In genomic region chr16:87461466-87461975, GRCh38 we compare ENCODE assay signal across 9 cellular contexts. TPM values are rescaled to one million over a fixed set of nuclear protein-coding genes. Genes with fewer than 3 reads are reported as not detected.
A peak's percentile ranks its signal among the peaks of the same experiment; 100 is the strongest.
DNase-seq lines count a peak whose midpoint lies in the region; FAIRE-seq and TF ChIP-seq lines count a peak whose summit lies in the region.
"Had no signal": no experiment of that assay in that cellular context is flagged by ENCODE, and none has a peak within 500 bp of the region (broad histone marks: within the 10 kb centered on the region; RNA-seq: fewer than 3 reads in every experiment).

No MANE protein-coding gene starts in this region.

- H3K9me2 ChIP-seq in PC-9 (ENCODE audit: insufficient read depth): no peaks in the 10 kb centered on the region

- peak overlapping the region; percentile 74 for H3K4me2 ChIP-seq in PC-9
- peak overlapping the region; percentile 5 to 56; a peak in 3 of 4 replicates for H3K4me2 ChIP-seq in H1 (ENCODE audit: insufficient read depth in 1 of 2, low read depth in 2 of 2, low read length in 2 of 2)
- H3K4me2 ChIP-seq in mesenchymal stem cell (ENCODE audit: low read length, poor library complexity, severe bottlenecking): peak overlapping the region; percentile 30

- no peak overlapping the region for H2BK15ac ChIP-seq in H1 (ENCODE audit: low read length)
- no peak overlapping the region for H2BK15ac ChIP-seq in mesenchymal stem cell (ENCODE audit: low read depth, poor library complexity, severe bottlenecking)

- H2AK5ac ChIP-seq in H1 (ENCODE audit: low read depth, low read length) (no peak overlapping the region), mesenchymal stem cell (ENCODE audit: low read length, severe bottlenecking) (peak overlapping the region; percentile 3)

- no peak overlapping the region for H2BK120ac ChIP-seq in H1 (replicated peaks; ENCODE audit: low read depth, low read length)
- H2BK120ac ChIP-seq in mesenchymal stem cell (ENCODE audit: low read depth, low read length): no peak overlapping the region

- H2BK20ac ChIP-seq in H1 (ENCODE audit: low read length): no peak overlapping the region

- H3K23ac ChIP-seq in H1 (ENCODE audit: insufficient read length) (no peak overlapping the region), mesenchymal stem cell (ENCODE audit: low read length in 2 of 2) (no peak overlapping the region)

- no peak overlapping the region; the same call in 1 of the 2 replicates for H4K8ac ChIP-seq in H1 (ENCODE audit: extremely low read depth, insufficient read depth, low read length)
- H4K8ac ChIP-seq in mesenchymal stem cell (ENCODE audit: low read length): peak overlapping the region; percentile 2

- H3K4me3 ChIP-seq in HUES48 (ENCODE audit: low read depth, low read length) (peak overlapping the region; percentile 39; the same call in 1 of the 2 replicates), PC-9 (peak overlapping the region; percentile 28; the same call in 1 of the 2 replicates), H1 (ENCODE audit: extremely low read depth in 1 of 4, insufficient read depth in 2 of 4, low read depth in 3 of 4, low read length in 4 of 4) (peak overlapping the region in 2 of 4 experiments; percentile 24 to 26; a peak in 4 of 8 replicates), mesenchymal stem cell (ENCODE audit: insufficient read depth in 1 of 2, low read depth in 1 of 2, low read length in 2 of 2) (peak overlapping the region in 1 of 2 experiments; percentile 16)
- H3K4me3 ChIP-seq: SJSA1 had no signal

- WGBS in H1 (ENCODE audit: extremely low coverage in 1 of 2, insufficient coverage in 1 of 2, insufficient read length in 1 of 2, insufficient replicate concordance in 2 of 2, low coverage in 1 of 2, low lambda C conversion rate in 2 of 2, missing lambda C conversion rate in 1 of 2), 2 experiments: 14% methylated on average over 9 of the region's 9 CpGs; no CpG with 5 or more reads in 1 of the 2 experiments
- WGBS in mesenchymal stem cell: 22% methylated on average over 9 of the region's 9 CpGs

- H3K18ac ChIP-seq in H1 (ENCODE audit: extremely low read depth, low read length) (no peak overlapping the region), mesenchymal stem cell (ENCODE audit: low read depth in 1 of 2, low read length in 2 of 2) (peak overlapping the region; percentile 1 to 67)

- H3K9me3 ChIP-seq in ES-I3 (ENCODE audit: control insufficient read depth, insufficient read depth, low read length): no peaks in the 10 kb centered on the region
- H3K9me3 ChIP-seq in HUES48 (ENCODE audit: control insufficient read depth, insufficient read depth, low read length): no peaks in the 10 kb centered on the region
- no peaks in the 10 kb centered on the region for H3K9me3 ChIP-seq in PC-9 (ENCODE audit: insufficient read depth, low read depth)
- H3K9me3 ChIP-seq in H1 (ENCODE audit: insufficient read depth in 2 of 2, low read depth in 1 of 2, low read length in 1 of 2): no peaks in the 10 kb centered on the region
- H3K9me3 ChIP-seq in mesenchymal stem cell (ENCODE audit: control insufficient read depth, low read length): no peaks in the 10 kb centered on the region
- H3K9me3 ChIP-seq: SJSA1 had no signal

- peak; percentile 93 for FAIRE-seq in H1 (lab: Jason Lieb, UNC)

- H3K4me1 ChIP-seq in ES-I3 (ENCODE audit: insufficient read depth, low read length) (peaks cover 37% of the 10 kb centered on the region), HUES48 (ENCODE audit: control insufficient read depth, insufficient read depth, low read length) (peaks cover 17% of the 10 kb centered on the region), PC-9 (replicated peaks; ENCODE audit: insufficient read depth) (peaks cover 65% of the 10 kb centered on the region), H1 (replicated peaks in 1 of 4; ENCODE audit: control insufficient read depth in 3 of 4, insufficient read depth in 4 of 4, low read length in 3 of 4) (peaks cover 2 to 4% (median 3%) of the 10 kb centered on the region in 4 experiments; a peak in 6 of 7 replicates), mesenchymal stem cell (ENCODE audit: control insufficient read depth, insufficient read depth, low read depth, low read length) (peaks cover 56% of the 10 kb centered on the region)

- H4K5ac ChIP-seq in H1 (ENCODE audit: insufficient read length, low read depth, low read length): no peak overlapping the region

- POLR2A ChIA-PET in PC-9 (lab: Charles Lee; ENCODE audit: unreplicated experiment) (no interaction called here), H1 (lab: Charles Lee; ENCODE audit: partially characterized antibody) (interaction anchor here (0.9 to 2.7 kb wide), 2 partner anchors 26 to 77 kb away, joined by 3 to 6 read pairs; no protein-coding TSS in a partner anchor)

- peak overlapping the region; percentile 17; the same call in 1 of the 2 replicates for H3K9ac ChIP-seq in ES-I3 (ENCODE audit: low read depth, low read length)
- no peak overlapping the region for H3K9ac ChIP-seq in HUES48 (ENCODE audit: low read depth, low read length)
- no peak overlapping the region for H3K9ac ChIP-seq in H1 (replicated peaks in 1 of 4; ENCODE audit: extremely low read depth in 1 of 4, low read depth in 3 of 4, low read length in 3 of 4)
- H3K9ac ChIP-seq in mesenchymal stem cell (ENCODE audit: low read length): peak overlapping the region; percentile 21

- no peaks in the 10 kb centered on the region for H3K36me3 ChIP-seq in ES-I3 (ENCODE audit: insufficient read depth, low read length)
- peaks cover 29% of the 10 kb centered on the region for H3K36me3 ChIP-seq in HUES48 (ENCODE audit: control insufficient read depth, insufficient read depth, low read length)
- no peaks in the 10 kb centered on the region for H3K36me3 ChIP-seq in PC-9 (ENCODE audit: low read depth)
- peaks cover 0 to 11% (median 10%) of the 10 kb centered on the region in 4 experiments; a peak in 5 of 8 replicates for H3K36me3 ChIP-seq in H1 (ENCODE audit: control insufficient read depth in 2 of 4, insufficient read depth in 4 of 4, low read length in 3 of 4)
- peaks cover 16 to 23% of the 10 kb centered on the region in 2 experiments for H3K36me3 ChIP-seq in mesenchymal stem cell (ENCODE audit: control insufficient read depth in 1 of 2, insufficient read depth in 2 of 2, low read depth in 1 of 2, low read length in 2 of 2)

- H2AFZ ChIP-seq in PC-9: no peak overlapping the region
- no peak overlapping the region for H2AFZ ChIP-seq in H1 (ENCODE audit: low read length)
- H2AFZ ChIP-seq in mesenchymal stem cell (ENCODE audit: low read depth, low read length): no peak overlapping the region

- H3K27me3 ChIP-seq in HUES48 (ENCODE audit: control insufficient read depth, insufficient read depth, low read length): no peaks in the 10 kb centered on the region
- no peaks in the 10 kb centered on the region for H3K27me3 ChIP-seq in PC-9 (ENCODE audit: insufficient read depth, low read depth)
- H3K27me3 ChIP-seq in H1 (replicated peaks in 1 of 4; ENCODE audit: control insufficient read depth in 3 of 4, extremely low read depth in 1 of 4, insufficient read depth in 3 of 4, low read length in 3 of 4): no peaks in the 10 kb centered on the region
- no peaks in the 10 kb centered on the region for H3K27me3 ChIP-seq in mesenchymal stem cell (ENCODE audit: control insufficient read depth in 1 of 2, insufficient read depth in 1 of 2, low read length in 2 of 2)
- H3K27me3 ChIP-seq: SJSA1 had no signal

- H3K56ac ChIP-seq in H1 (replicated peaks; ENCODE audit: insufficient read length, low read depth, low read length): no peak overlapping the region

- TF ChIP-seq CTCF in PC-9 (conservative IDR thresholded peaks at IDR 0.05) (peak; percentile 66), H1 (IDR thresholded peaks at IDR 0.05; ENCODE audit: control extremely low read depth in 1 of 3, insufficient read depth in 1 of 3, low read depth in 1 of 3, low read length in 3 of 3) (peak; percentile 62 to 92 (median 65))

- no peak overlapping the region for H2BK5ac ChIP-seq in H1 (ENCODE audit: low read depth, low read length)
- no peak overlapping the region for H2BK5ac ChIP-seq in mesenchymal stem cell (ENCODE audit: low read depth, low read length, poor library complexity, severe bottlenecking)

- no peaks in the 10 kb centered on the region for H3K23me2 ChIP-seq in H1 (ENCODE audit: low read depth, low read length)

- TF ChIP-seq POLR2A in H1 (IDR thresholded peaks at IDR 0.05; ENCODE audit: control extremely low read depth in 1 of 2, low read depth in 2 of 2, low read length in 2 of 2): no peak

- H3K27ac ChIP-seq in HUES48 (ENCODE audit: low read depth, low read length): peak overlapping the region; percentile 53
- 0 out of 2 replicates have a peak overlapping the region, but pooled peaks have one; percentile 16 for H3K27ac ChIP-seq in PC-9
- no peak overlapping the region for H3K27ac ChIP-seq in H1 (ENCODE audit: low read depth, low read length)
- no peak overlapping the region for H3K27ac ChIP-seq in mesenchymal stem cell (ENCODE audit: low read length, poor library complexity, severe bottlenecking)
- H3K27ac ChIP-seq: SJSA1 had no signal

- peaks cover 11% of the 10 kb centered on the region; the same call in 1 of the 2 replicates for H4K20me1 ChIP-seq in PC-9 (ENCODE audit: insufficient read depth)
- H4K20me1 ChIP-seq in H1 (replicated peaks in 1 of 2; ENCODE audit: control insufficient read depth in 1 of 2, insufficient read depth in 2 of 2, low read length in 2 of 2): peaks cover 0 to 10% of the 10 kb centered on the region in 2 experiments

- peaks cover 54% of the 10 kb centered on the region for H3F3A ChIP-seq in PC-9 (ENCODE audit: insufficient read depth, low read depth)

- intact Hi-C loops in PC-9 (cut with micrococcal nuclease; ENCODE audit: unreplicated experiment): loop anchor here (1.0 to 10.0 kb wide), 4 partner anchors 32 to 173 kb away; partner anchors contain the start of gene ZCCHC14

- BruUV-seq in PC-9 (replicated peaks; lab: Mats Ljungman, UMichigan): no TSS peak

- H3K14ac ChIP-seq in H1 (ENCODE audit: insufficient read length) (no peak overlapping the region), mesenchymal stem cell (ENCODE audit: low read length in 2 of 2) (no peak overlapping the region)

- CTCF ChIA-PET in PC-9 (lab: Charles Lee): interaction anchor here (0.7 to 1.5 kb wide), 3 partner anchors 110 to 174 kb away, joined by 3 to 8 read pairs (median 4); no protein-coding TSS in a partner anchor
- CTCF ChIA-PET in H1 (lab: Charles Lee; ENCODE audit: partially characterized antibody): interaction anchor here (0.5 to 3.8 kb wide), 21 partner anchors 9 to 263 kb away, joined by 3 to 20 read pairs (median 4); no protein-coding TSS in a partner anchor

- H2BK12ac ChIP-seq in H1 (ENCODE audit: low read depth, low read length) (no peak overlapping the region), mesenchymal stem cell (ENCODE audit: low read length in 2 of 2) (peak overlapping the region in 1 of 2 experiments; percentile 75)

- H3K79me1 ChIP-seq in H1 (ENCODE audit: low read depth, low read length) (peaks cover 5% of the 10 kb centered on the region), mesenchymal stem cell (replicated peaks; ENCODE audit: low read length, poor library complexity, severe bottlenecking) (peaks cover 17% of the 10 kb centered on the region)

- H4K91ac ChIP-seq in H1 (replicated peaks; ENCODE audit: insufficient read length, low read length) (no peak overlapping the region), mesenchymal stem cell (ENCODE audit: low read length) (peak overlapping the region; percentile 5)

- peak; percentile 58 to 69 for TF ChIP-seq RAD21 in H1 (IDR thresholded peaks at IDR 0.05 in 1 of 2, conservative IDR thresholded peaks at IDR 0.05 in 1 of 2; ENCODE audit: low read depth in 2 of 2, low read length in 2 of 2)

- H3K4ac ChIP-seq in H1 (replicated peaks; ENCODE audit: insufficient read length, low read depth, low read length) (no peak overlapping the region), mesenchymal stem cell (ENCODE audit: low read depth in 1 of 2, low read length in 2 of 2) (peak overlapping the region in 1 of 2 experiments; percentile 46)

- H3K79me2 ChIP-seq in PC-9 (ENCODE audit: low read depth) (peaks cover 27% of the 10 kb centered on the region), H1 (ENCODE audit: control insufficient read depth in 1 of 2, insufficient read depth in 2 of 2, low read length in 2 of 2) (peaks cover 0 to 37% of the 10 kb centered on the region in 2 experiments; a peak in 2 of 4 replicates)

- DNase-seq in PC-9 (peak; percentile 93), H1 (ENCODE audit: low read depth in 1 of 2, low spot score in 2 of 2) (peak; percentile 87), mesenchymal stem cell (peak; percentile 54), cortex of kidney (lab: John Stamatoyannopoulos, UW) (no peak)
- DNase-seq in activated CD8-positive, alpha-beta memory T cell treated with anti-CD3 and anti-CD28 coated beads, Interleukin-2, amount 50 U/mL, for 4 hours: no peak
- DNase-seq in stimulated activated naive CD4-positive, alpha-beta T cell treated with Interleukin-2 at 50 U/mL for 16 hours (lab: John Stamatoyannopoulos, UW): no peak

- TF ChIP-seq EP300 in H1 (IDR thresholded peaks at IDR 0.05; ENCODE audit: borderline replicate concordance in 1 of 2, low read depth in 2 of 2, low read length in 2 of 2): no peak

RNA-seq across cellular contexts. Expression of gene ZCCHC14, which starts 31.3 kb away (rescaled TPM):
- total RNA-seq in PC-9 (2021): 17.9 and 19.2 TPM in 2 replicates
- 27.1 and 28.2 TPM in 2 replicates for total RNA-seq in H1 (2021; fragmentation: NEBNext Ultra II Directional; extraction: Animal tissue kit (Norgen Biotek cat#: 25700))
- polyA plus RNA-seq in H1 (2011; rRNA removed): 8.2 and 15.6 TPM in 2 replicates
- 6.5 TPM for polyA plus RNA-seq in H1 (2011; cell fraction: cytosol; rRNA removed)
- 44.9 TPM for polyA plus RNA-seq in H1 (2011; cell fraction: nucleus; rRNA removed)
- polyA plus RNA-seq in H1 (2012, experiment 1 of 2): 14.6 to 17.2 TPM (median 16.2 TPM) in 4 replicates
- 3.6 TPM for polyA plus RNA-seq in H1 (2012, experiment 2 of 2)
- polyA plus RNA-seq in H1 (2013, experiment 1 of 2): 13.4 TPM
- 13.2 TPM for polyA plus RNA-seq in H1 (2013, experiment 2 of 2)
- polyA minus RNA-seq in H1 (2011; rRNA and poly(A)+ RNA removed): 7.8 and 11.3 TPM in 2 replicates
- polyA minus RNA-seq in H1 (2011; cell fraction: cytosol; rRNA and poly(A)+ RNA removed): 16.9 TPM
- 19.5 TPM for polyA minus RNA-seq in H1 (2011; cell fraction: nucleus; rRNA and poly(A)+ RNA removed)
- polyA plus RNA-seq in mesenchymal stem cell (2013, experiment 1 of 2): 24.1 TPM
- polyA plus RNA-seq in mesenchymal stem cell (2013, experiment 2 of 2): 23.5 TPM

Comparison
In these comparisons a context has a peak if more than half of its experiments do, and no peak if none do; other contexts are left out.
1. H3K9ac ChIP-seq: peak in ES-I3 (single experiment) and mesenchymal stem cell (single experiment); none in HUES48 (single experiment) and H1 (0 of 4).
2. H3K27ac ChIP-seq: peak in HUES48 (single experiment) and PC-9 (single experiment); none in H1 (single experiment) and mesenchymal stem cell (single experiment).
3. DNase-seq: peak in PC-9 (2 of 2), H1 (2 of 2) and mesenchymal stem cell (single experiment); none in activated CD8-positive, alpha-beta memory T cell treated with anti-CD3 and anti-CD28 coated beads, Interleukin-2, amount 50 U/mL, for 4 hours (single experiment), stimulated activated naive CD4-positive, alpha-beta T cell treated with Interleukin-2 at 50 U/mL for 16 hours (single experiment) and cortex of kidney (single experiment).
4. Peak in every context shown above with its lines, with median percentiles within 50 percentile points of each other: H3K4me2 ChIP-seq.